Comparison of ENCODE assay signal across 26 cellular contexts in genomic region chr12:51730745-51731144, GRCh38.
"Had no signal": no experiment of that assay in that cellular context is flagged by ENCODE, and none has a peak within 500 bp of the region (broad histone marks: within the 10 kb centered on the region; RNA-seq: fewer than 3 reads in every experiment).

No MANE protein-coding gene starts in this region.

- H3K4me3 ChIP-seq: colonic mucosa, esophagus squamous epithelium, gastrocnemius medialis, heart right ventricle, left ventricle myocardium inferior, lower lobe of right lung, mucosa of descending colon had no signal

- H3K4me1 ChIP-seq: colonic mucosa, esophagus squamous epithelium, gastrocnemius medialis, heart right ventricle, left ventricle myocardium inferior, lower lobe of right lung had no signal

- H3K36me3 ChIP-seq: colonic mucosa, esophagus squamous epithelium, gastrocnemius medialis, heart right ventricle, left ventricle myocardium inferior, lower lobe of right lung had no signal

- H3K27me3 ChIP-seq: colonic mucosa, esophagus squamous epithelium had no signal

- H3K27ac ChIP-seq: colonic mucosa, epithelial cell of prostate, esophagus squamous epithelium, gastrocnemius medialis, heart right ventricle, left ventricle myocardium inferior, lower lobe of right lung had no signal

- FAIRE-seq: endometrium, islet of Langerhans, keratinocyte had no signal

- H3K9me3 ChIP-seq: colonic mucosa, lower lobe of right lung, mucosa of descending colon had no signal

- DNase-seq: colonic mucosa; cortex of kidney; effector CD8-positive, alpha-beta T cell; effector memory CD8-positive, alpha-beta T cell; endodermal cell; erythroblast; esophagus squamous epithelium; foreskin fibroblast; foreskin melanocyte; gastrocnemius medialis; glutamatergic neuron; head of caudate nucleus; heart right ventricle; hippocampal formation; left cardiac atrium; left ventricle myocardium inferior; lower lobe of right lung; mesenchymal stem cell; mucosa of descending colon; naive B cell; naive thymus-derived CD8-positive, alpha-beta T cell had no signal

- ATAC-seq: effector memory CD8-positive, alpha-beta T cell; esophagus mucosa; gastrocnemius medialis; heart right ventricle; left cardiac atrium; lower lobe of right lung; mucosa of descending colon; naive thymus-derived CD8-positive, alpha-beta T cell had no signal
